Comparison of ENCODE assay signal across 7 cellular contexts in the genomic region with DNA sequence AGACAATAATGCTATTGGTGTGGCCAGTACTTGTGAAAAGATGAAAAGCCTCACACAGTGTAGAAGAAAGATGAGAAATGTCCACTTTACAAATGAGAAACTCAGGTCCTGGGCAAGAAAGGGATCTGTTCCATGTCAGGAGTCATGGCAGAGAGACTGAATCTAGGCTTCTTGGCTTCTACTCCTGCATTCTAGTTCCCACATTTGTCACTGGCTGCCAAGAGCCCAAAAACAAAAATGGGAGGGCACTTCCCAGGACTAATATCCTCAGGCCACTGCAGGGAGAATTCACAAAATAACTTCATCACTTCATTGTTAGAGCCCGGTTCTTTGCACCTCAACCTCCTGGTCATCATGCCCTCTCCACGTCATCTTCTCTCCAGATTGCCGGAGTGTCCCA.
"Had no signal": no experiment of that assay in that cellular context is flagged by ENCODE, and none has a peak within 500 bp of the region (broad histone marks: within the 10 kb centered on the region; RNA-seq: fewer than 3 reads in every experiment).

No MANE protein-coding gene starts in this region.

- H3K36me3 ChIP-seq: HAP-1 had no signal

- H3K4me3 ChIP-seq: GM23248, HAP-1 had no signal

- ATAC-seq: HCT116 had no signal

- H3K4me1 ChIP-seq: HAP-1 had no signal

- DNase-seq: GM23248, GOT3, H7, HFFc6, KBM-7 had no signal

- H3K27ac ChIP-seq: GM23248 had no signal
